Comparison of ENCODE assay signal across 23 cellular contexts in genomic region chr14:79910086-79910485, GRCh38.
"Had no signal": no experiment of that assay in that cellular context is flagged by ENCODE, and none has a peak within 500 bp of the region (broad histone marks: within the 10 kb centered on the region; RNA-seq: fewer than 3 reads in every experiment).

No MANE protein-coding gene starts in this region.

- H3K4me3 ChIP-seq: colonic mucosa, coronary artery, dorsolateral prefrontal cortex, esophagus muscularis mucosa, esophagus squamous epithelium, gastrocnemius medialis, gastroesophageal sphincter, heart left ventricle, heart right ventricle had no signal

- H3K4me1 ChIP-seq: colonic mucosa, esophagus muscularis mucosa, esophagus squamous epithelium, foreskin keratinocyte, gastrocnemius medialis, gastroesophageal sphincter, heart left ventricle, heart right ventricle had no signal

- DNase-seq: colonic mucosa; cortex of kidney; dermis blood vessel endothelial cell; dorsolateral prefrontal cortex; effector CD4-positive, alpha-beta T cell; effector CD8-positive, alpha-beta T cell; effector memory CD4-positive, alpha-beta T cell; effector memory CD8-positive, alpha-beta T cell; endodermal cell; erythroblast; esophagus squamous epithelium; foreskin fibroblast; foreskin keratinocyte; foreskin melanocyte; gastrocnemius medialis; glutamatergic neuron; head of caudate nucleus; heart left ventricle; heart right ventricle had no signal

- H3K27me3 ChIP-seq: colonic mucosa, dorsolateral prefrontal cortex, esophagus muscularis mucosa, esophagus squamous epithelium, foreskin keratinocyte, gastrocnemius medialis, gastroesophageal sphincter, heart left ventricle, heart right ventricle had no signal

- H3K9me3 ChIP-seq: colonic mucosa, esophagus muscularis mucosa, esophagus squamous epithelium, gastrocnemius medialis, gastroesophageal sphincter had no signal

- H3K36me3 ChIP-seq: colonic mucosa, esophagus muscularis mucosa, esophagus squamous epithelium, gastrocnemius medialis, gastroesophageal sphincter, heart left ventricle, heart right ventricle had no signal

- H3K27ac ChIP-seq: colonic mucosa, coronary artery, dorsolateral prefrontal cortex, epithelial cell of prostate, esophagus muscularis mucosa, esophagus squamous epithelium, foreskin keratinocyte, gastrocnemius medialis, gastroesophageal sphincter, heart left ventricle, heart right ventricle had no signal
